In the genomic region with DNA sequence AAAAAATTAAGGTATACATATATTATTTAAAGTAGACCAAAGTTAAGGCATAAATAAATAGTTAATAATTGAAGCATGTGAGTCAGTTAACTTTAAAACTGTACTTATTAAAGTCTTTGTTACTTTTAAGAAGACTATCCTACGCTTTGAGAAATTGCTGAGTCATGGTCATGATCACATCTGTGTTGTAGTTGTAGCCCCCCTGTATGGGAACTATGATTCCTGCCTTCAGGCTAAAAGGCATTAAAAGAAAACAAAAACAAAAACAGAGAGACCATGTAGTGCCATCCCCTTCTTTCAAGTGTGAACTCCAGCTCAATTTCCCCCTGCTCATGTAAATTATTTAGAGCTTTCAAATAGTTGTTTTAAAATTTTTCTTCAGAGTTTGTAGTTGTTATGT, we compare ENCODE assay signal across 2 cellular contexts.
TF ChIP-seq lines count a peak whose summit lies in the region.

No MANE protein-coding gene starts in this region.

TF ChIP-seq in A549, 52 proteins besides CTCF, POLR2A, EP300 and RAD21 (continued from another document):
- peak; percentile 81 for TF ChIP-seq ZNF302 (CRISPR knock-in tag; IDR thresholded peaks at IDR 0.05)
- 0 out of 2 replicates have a peak, but pooled peaks have one; percentile 13 for TF ChIP-seq ESRRA (IDR thresholded peaks at IDR 0.05; ENCODE audit: borderline replicate concordance, low read length)
- TF ChIP-seq MAFK (IDR thresholded peaks at IDR 0.05; ENCODE audit: partially characterized antibody) = peak; percentile 99
- peak; percentile 58; the same call in 1 of the 2 replicates for TF ChIP-seq HOXB13 (CRISPR knock-in tag; IDR thresholded peaks at IDR 0.05; ENCODE audit: low read depth)

TF ChIP-seq in K562, 482 proteins besides CTCF, POLR2A, EP300 and RAD21 (continued from another document):
- no peak for TF ChIP-seq RCOR1 (IDR thresholded peaks at IDR 0.05; ENCODE audit: borderline replicate concordance in 1 of 2, low read depth in 2 of 2, low read length in 2 of 2)
